ENCODE assay signal across 35 cellular contexts in genomic region chr12:51642286-51642685, GRCh38.
"Had no signal": no experiment of that assay in that cellular context is flagged by ENCODE, and none has a peak within 500 bp of the region (broad histone marks: within the 10 kb centered on the region; RNA-seq: fewer than 3 reads in every experiment).

No MANE protein-coding gene starts in this region.

- H3K4me3 ChIP-seq: MG63 had no signal

- DNase-seq: Karpas-422, Kasumi-1, MG63, MM.1S, MV-4-11, NCI-H1048, NCI-H1092, NCI-H1092 treated with DMSO at 0.1 percent for 48 hours, NCI-H1105, NCI-H1105 treated with DMSO at 0.1 percent for 48 hours, NCI-H1417, NCI-H1417 treated with DMSO at 0.1 percent for 48 hours, NCI-H1436, NCI-H1436 treated with DMSO at 0.1 percent for 48 hours, NCI-H146, NCI-H1694, NCI-H1694 treated with DMSO at 0.1 percent for 48 hours, NCI-H187, NCI-H187 treated with DMSO at 0.1 percent for 48 hours, NCI-H1930, NCI-H2029, NCI-H2029 treated with DMSO at 0.1 percent for 48 hours, NCI-H2081, NCI-H2081 treated with DMSO at 0.1 percent for 48 hours, NCI-H2107, NCI-H2171, NCI-H2171 treated with DMSO at 0.1 percent for 48 hours, NCI-H2227 treated with DMSO at 0.1 percent for 48 hours, NCI-H226, NCI-H345, NCI-H446, NCI-H510A, NCI-H510A treated with DMSO at 0.1 percent for 48 hours, NCI-H524, NCI-H524 treated with DMSO at 0.1 percent for 48 hours had no signal

- H3K27me3 ChIP-seq: MG63 had no signal

- H3K36me3 ChIP-seq: MG63 had no signal
